Comparison of ENCODE assay signal across 7 cellular contexts in the genomic region with DNA sequence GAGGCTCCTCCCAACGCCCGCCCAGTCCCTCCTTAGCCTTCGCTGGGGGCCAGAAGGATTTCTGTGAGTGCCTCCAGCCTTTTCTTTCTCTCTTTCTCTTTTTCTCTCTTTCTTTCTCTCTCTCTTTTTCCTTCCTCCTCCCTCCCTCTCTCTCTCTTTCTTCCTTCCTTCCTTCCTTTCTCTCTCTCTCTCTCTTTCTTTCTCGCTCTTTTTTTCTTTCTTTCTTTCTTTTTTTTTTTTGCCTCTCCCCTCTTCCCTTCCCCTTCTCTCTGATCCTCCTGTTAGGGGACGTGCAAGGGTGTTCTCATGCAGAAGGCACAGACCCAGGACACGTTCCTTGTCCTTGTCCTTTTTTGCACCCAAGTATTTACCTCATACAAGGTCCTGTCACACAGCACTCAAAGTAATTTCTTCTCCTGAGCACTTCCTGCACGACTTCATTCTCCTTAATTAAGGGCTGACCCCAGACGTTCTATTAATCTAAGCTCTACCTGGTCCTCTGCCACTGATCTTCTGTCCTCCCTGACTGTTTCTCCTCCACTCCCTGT. TPM values are rescaled to one million over a fixed set of nuclear protein-coding genes. Genes with fewer than 3 reads are reported as not detected.
DNase-seq lines count a peak whose midpoint lies in the region; ATAC-seq, FAIRE-seq and TF ChIP-seq lines count a peak whose summit lies in the region.

No MANE protein-coding gene starts in this region.

- ATAC-seq in PC-3 = no peak
- no peak for ATAC-seq in psoas muscle
- ATAC-seq in HG03097 (IDR thresholded peaks at IDR 0.05; ENCODE audit: low FRiP score, unreplicated experiment) = no peak
- no peak for ATAC-seq in activated CD4-positive, CD25-positive, alpha-beta regulatory T cell treated with anti-CD3 and anti-CD28 coated beads, Interleukin-2, amount 50 U/mL, for 24 hours

- no peaks in the 10 kb centered on the region for H3K36me3 ChIP-seq in PC-3 (ENCODE audit: low read depth, low read length)
- H3K36me3 ChIP-seq in esophagus squamous epithelium = no peaks in the 10 kb centered on the region
- no peaks in the 10 kb centered on the region for H3K36me3 ChIP-seq in psoas muscle (ENCODE audit: insufficient read depth in 1 of 2, low read depth in 1 of 2)

- POLR2A ChIA-PET in PC-3 (lab: Charles Lee; ENCODE audit: unreplicated experiment) = no interaction called here

- no peak for TF ChIP-seq POLR2A in GM12892 (IDR thresholded peaks at IDR 0.05; ENCODE audit: low read depth, low read length)
- no peak for TF ChIP-seq POLR2A in esophagus squamous epithelium (IDR thresholded peaks at IDR 0.05)

- CTCF ChIA-PET in PC-3 (lab: Charles Lee) = no interaction called here

- H3K27ac ChIP-seq in PC-3 (ENCODE audit: low read length) = no peak overlapping the region
- H3K27ac ChIP-seq in esophagus squamous epithelium = peak overlapping the region; percentile 51 to 86 (median 76)
- H3K27ac ChIP-seq in psoas muscle = no peak overlapping the region

- H3F3A ChIP-seq in PC-3 (ENCODE audit: low read length, unreplicated experiment) = no peaks in the 10 kb centered on the region

- DNase-seq in GM12892 (ENCODE audit: insufficient read length) (no peak), PC-3 (no peak), esophagus squamous epithelium (lab: John Stamatoyannopoulos, UW) (no peak), psoas muscle (no peak), NCI-H1105 treated with DMSO at 0.1 percent for 48 hours (lab: John Stamatoyannopoulos, UW) (no peak)

- H3K9me3 ChIP-seq in PC-3 (ENCODE audit: low read length) (no peaks in the 10 kb centered on the region), esophagus squamous epithelium (no peaks in the 10 kb centered on the region), psoas muscle (no peaks in the 10 kb centered on the region)

- TF ChIP-seq CTCF in PC-3 (conservative IDR thresholded peaks at IDR 0.05; ENCODE audit: low read depth, low read length) (no peak), esophagus squamous epithelium (IDR thresholded peaks at IDR 0.05) (no peak), psoas muscle (IDR thresholded peaks at IDR 0.05) (no peak)

- WGBS in esophagus squamous epithelium, 2 donors = 2 to 4% methylated on average over 8 of the region's 8 CpGs
- 4 to 7% (median 5%) methylated on average over 7 to 8 of the region's 8 CpGs for WGBS in psoas muscle, 3 donors

- FAIRE-seq in GM12892 (lab: Jason Lieb, UNC) = peak; percentile 24

- intact Hi-C loops in PC-3 (cut with micrococcal nuclease) (no loop called here), esophagus squamous epithelium (cut with DNase I) (no loop called here), psoas muscle (cut with DNase I) (no loop called here)

- H3K9ac ChIP-seq in PC-3 (ENCODE audit: low read length) = peak overlapping the region; percentile 72; the same call in 1 of the 2 replicates

- peak overlapping the region; percentile 91 for H3K4me3 ChIP-seq in PC-3 (ENCODE audit: low read length)
- peak overlapping the region; percentile 62 to 90 (median 73) for H3K4me3 ChIP-seq in esophagus squamous epithelium
- peak overlapping the region; percentile 64 for H3K4me3 ChIP-seq in psoas muscle

- H3K27me3 ChIP-seq in PC-3 (ENCODE audit: low read length) (no peaks in the 10 kb centered on the region), esophagus squamous epithelium (peaks cover 0 to 25% (median 0%) of the 10 kb centered on the region in 4 donors), psoas muscle (ENCODE audit: insufficient read depth in 3 of 3, low read length in 2 of 3) (peaks cover 0 to 53% (median 8%) of the 10 kb centered on the region in 3 donors)

- H3K4me2 ChIP-seq in PC-3 (ENCODE audit: low read length) = peak overlapping the region; percentile 91

- peak overlapping the region; percentile 81 for H2AFZ ChIP-seq in PC-3 (ENCODE audit: low read length)

- H3K4me1 ChIP-seq in PC-3 (ENCODE audit: insufficient read depth, low read length) = peaks cover 44% of the 10 kb centered on the region
- H3K4me1 ChIP-seq in esophagus squamous epithelium = peaks cover 0 to 23% (median 4%) of the 10 kb centered on the region in 3 donors
- H3K4me1 ChIP-seq in psoas muscle = no peaks in the 10 kb centered on the region

- H4K20me1 ChIP-seq in PC-3 (ENCODE audit: low read length) = peaks cover 13% of the 10 kb centered on the region; the same call in 1 of the 2 replicates

- H3K79me2 ChIP-seq in PC-3 (ENCODE audit: low read length) = peaks cover 42% of the 10 kb centered on the region

- H3K9me2 ChIP-seq in PC-3 (replicated peaks; ENCODE audit: low read length) = no peaks in the 10 kb centered on the region

- BruUV-seq in PC-3 (replicated peaks; lab: Mats Ljungman, UMichigan) = TSS peak; percentile 70

RNA-seq across cellular contexts. Expression of a gene that starts 0.3 kb away (rescaled TPM):
- polyA plus RNA-seq in GM12892 (2012; ENCODE audit: missing spikeins) = 4.3 TPM
- 17.3 and 34.6 TPM in 2 replicates for total RNA-seq in PC-3 (2014; rRNA removed)
- total RNA-seq in esophagus squamous epithelium = 10 to 100 TPM in 2 of 4 donors, 1 to 10 TPM in 2; 4.3 to 19.5 (median 9.0) TPM
- 1 to 10 TPM in 1 of 4 donors, under 1 TPM in 3; 0.22 to 1.1 (median 0.68) TPM for total RNA-seq in psoas muscle
- under 1 TPM; 0.16 to 0.82 (median 0.21) TPM for polyA plus RNA-seq in psoas muscle

RNA-seq across cellular contexts. Expression of a gene that starts 31.7 kb away (rescaled TPM):
- 0.04 TPM for polyA plus RNA-seq in GM12892 (2012; ENCODE audit: missing spikeins)
- total RNA-seq in PC-3 (2014; rRNA removed) = 13.7 and 17.1 TPM in 2 replicates
- 1 to 10 TPM; 2.4 to 8.4 (median 4.8) TPM for total RNA-seq in esophagus squamous epithelium
- under 1 TPM; 0.11 to 0.49 (median 0.18) TPM for total RNA-seq in psoas muscle
- polyA plus RNA-seq in psoas muscle = under 1 TPM; 0.04 to 0.20 (median 0.06) TPM

Comparison
In these comparisons a context has a peak if more than half of its experiments do, and no peak if none do; other contexts are left out.
1. H3K27ac ChIP-seq: peak in esophagus squamous epithelium (4 of 4); none in PC-3 (single experiment) and psoas muscle (single experiment).
2. Peak in every context shown above with its lines, with median percentiles within 50 percentile points of each other: H3K4me3 ChIP-seq.